20 cellular contexts compared by ENCODE assay signal in the genomic region with DNA sequence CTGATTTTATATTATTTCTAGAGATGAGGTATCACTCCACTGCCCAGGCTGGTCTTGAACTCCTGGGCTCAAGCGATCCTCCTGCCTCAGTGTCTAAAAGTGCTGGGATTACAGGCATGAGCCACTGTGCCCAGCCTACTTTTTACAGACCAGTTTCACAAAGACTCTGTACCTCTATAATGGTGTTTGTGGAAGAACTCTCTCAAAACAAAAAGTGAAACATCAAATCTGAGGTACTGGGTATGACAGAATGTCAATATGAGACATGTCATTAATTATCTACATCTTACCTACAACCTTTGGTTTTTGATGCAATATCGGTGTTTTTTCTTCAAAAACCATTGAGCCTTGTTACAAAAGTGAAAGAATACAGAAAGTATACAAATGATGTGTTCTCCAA. TPM values are rescaled to one million over a fixed set of nuclear protein-coding genes. Genes with fewer than 3 reads are reported as not detected.
DNase-seq lines count a peak whose midpoint lies in the region; ATAC-seq and TF ChIP-seq lines count a peak whose summit lies in the region.
"Had no signal": no experiment of that assay in that cellular context is flagged by ENCODE, and none has a peak within 500 bp of the region (broad histone marks: within the 10 kb centered on the region; RNA-seq: fewer than 3 reads in every experiment).

No MANE protein-coding gene starts in this region.

- no peak overlapping the region for H3K27ac ChIP-seq in tibial nerve
- H3K27ac ChIP-seq in thyroid gland: no peak overlapping the region
- H3K27ac ChIP-seq: GM23248 had no signal

- H3K9me3 ChIP-seq in tibial nerve (no peaks in the 10 kb centered on the region), thyroid gland (no peaks in the 10 kb centered on the region)
- H3K9me3 ChIP-seq: Caco-2, SK-N-SH had no signal

- DNase-seq in NCI-H2107 treated with DMSO at 0.1 percent for 48 hours (lab: John Stamatoyannopoulos, UW; ENCODE audit: unreplicated experiment) (no peak), tibial nerve (ENCODE audit: low spot score in 2 of 2) (no peak), thyroid gland (no peak), glomerular visceral epithelial cell (ENCODE audit: extremely low spot score) (no peak)
- DNase-seq: Caco-2, DMS153, EL, GM23248, NCI-H1092, NCI-H146, NCI-H2227 treated with DMSO at 0.1 percent for 48 hours, NCI-H524 treated with DMSO at 0.1 percent for 48 hours, SHP77, SK-N-SH, T-cell, T-helper 9 cell had no signal

- no peak for TF ChIP-seq POLR2A in tibial nerve (IDR thresholded peaks at IDR 0.05)
- TF ChIP-seq POLR2A in thyroid gland (IDR thresholded peaks at IDR 0.05): no peak

- ATAC-seq in GM18868 (IDR thresholded peaks at IDR 0.05; ENCODE audit: unreplicated experiment): peak; percentile 73
- peak; percentile 54 for ATAC-seq in GM19438 (IDR thresholded peaks at IDR 0.05; ENCODE audit: low read depth, unreplicated experiment)
- peak; percentile 70 for ATAC-seq in HG02938 (IDR thresholded peaks at IDR 0.05; ENCODE audit: unreplicated experiment)
- ATAC-seq: HCT116, T-cell had no signal

- no peaks in the 10 kb centered on the region for H3K27me3 ChIP-seq in tibial nerve
- no peaks in the 10 kb centered on the region for H3K27me3 ChIP-seq in thyroid gland

- TF ChIP-seq CTCF in tibial nerve (IDR thresholded peaks at IDR 0.05) (no peak), thyroid gland (IDR thresholded peaks at IDR 0.05) (no peak)

- H3K4me1 ChIP-seq in tibial nerve (no peaks in the 10 kb centered on the region), thyroid gland (no peaks in the 10 kb centered on the region)
- H3K4me1 ChIP-seq: Caco-2 had no signal

- no peak for TF ChIP-seq EP300 in tibial nerve (IDR thresholded peaks at IDR 0.05)

- H3K36me3 ChIP-seq in tibial nerve: no peaks in the 10 kb centered on the region
- H3K36me3 ChIP-seq in thyroid gland: no peaks in the 10 kb centered on the region

- H3K4me3 ChIP-seq in tibial nerve (no peak overlapping the region), thyroid gland (replicated peaks in 1 of 3) (no peak overlapping the region)
- H3K4me3 ChIP-seq: GM23248 had no signal

- WGBS in tibial nerve, 2 donors: 95% methylated on average over 2 of the region's 2 CpGs
- WGBS in thyroid gland, 2 donors: 93 to 96% methylated on average over 2 of the region's 2 CpGs

- intact Hi-C loops in thyroid gland (cut with DNase I): no loop called here

RNA-seq across cellular contexts. Expression of a gene that starts 49.4 kb away (rescaled TPM):
- total RNA-seq in tibial nerve (10 to 100 TPM; 11.2 to 18.0 (median 17.4) TPM), thyroid gland (10 to 100 TPM; 26.7 to 47.2 (median 35.8) TPM)
